Comparison of ENCODE assay signal across 20 cellular contexts in the genomic region with DNA sequence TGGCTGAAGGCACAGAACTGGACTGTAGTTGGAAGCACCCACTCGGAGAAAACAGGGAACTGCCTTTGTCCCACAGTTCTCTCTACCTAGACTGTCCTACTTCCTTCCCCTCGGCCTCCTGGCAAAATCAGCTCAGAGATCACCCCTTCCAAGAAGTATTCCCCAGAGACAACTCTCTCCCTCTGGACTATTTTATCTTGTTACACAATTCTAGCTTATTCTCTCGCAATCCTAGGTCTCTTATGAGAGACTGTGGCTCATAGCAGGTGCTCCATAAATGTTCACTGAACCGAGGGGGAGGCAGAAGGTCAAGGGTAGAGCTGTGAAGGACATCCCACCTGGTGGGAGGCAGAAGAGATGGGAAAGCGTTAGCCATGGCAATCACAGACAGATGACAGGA. TPM values are rescaled to one million over a fixed set of nuclear protein-coding genes. Genes with fewer than 3 reads are reported as not detected.
DNase-seq lines count a peak whose midpoint lies in the region; ATAC-seq and TF ChIP-seq lines count a peak whose summit lies in the region.
"Had no signal": no experiment of that assay in that cellular context is flagged by ENCODE, and none has a peak within 500 bp of the region (broad histone marks: within the 10 kb centered on the region; RNA-seq: fewer than 3 reads in every experiment).

No MANE protein-coding gene starts in this region.

- H3K27ac Mint-ChIP-seq in activated CD4-positive, alpha-beta T cell treated with anti-CD3 and anti-CD28 coated beads, Interleukin-2, amount 10 ng/mL, durations not matched to agents 24 days and 14 days: no peak overlapping the region
- no peak overlapping the region for H3K27ac Mint-ChIP-seq in CD4-positive, alpha-beta memory T cell
- H3K27ac Mint-ChIP-seq in activated CD8-positive, alpha-beta T cell treated with anti-CD3 and anti-CD28 coated beads for 36 hours: no peak overlapping the region
- H3K27ac Mint-ChIP-seq: B cell had no signal

- no peaks in the 10 kb centered on the region for H3K27me3 Mint-ChIP-seq in activated CD4-positive, alpha-beta T cell treated with anti-CD3 and anti-CD28 coated beads, Interleukin-2, amount 10 ng/mL, durations not matched to agents 24 days and 14 days
- H3K27me3 Mint-ChIP-seq in CD4-positive, alpha-beta memory T cell: no peaks in the 10 kb centered on the region
- H3K27me3 Mint-ChIP-seq in activated CD8-positive, alpha-beta T cell treated with anti-CD3 and anti-CD28 coated beads for 36 hours: no peaks in the 10 kb centered on the region
- H3K27me3 Mint-ChIP-seq: B cell had no signal

- no peak overlapping the region for H2AFZ ChIP-seq in GM23248

- peak overlapping the region; percentile 69 for H3K4me2 ChIP-seq in GM23248 (ENCODE audit: unreplicated experiment)

- H3K27me3 ChIP-seq in GM23248 (replicated peaks; ENCODE audit: insufficient read depth) (no peaks in the 10 kb centered on the region), breast epithelium (no peaks in the 10 kb centered on the region), spleen (replicated peaks in 1 of 7) (no peaks in the 10 kb centered on the region)
- H3K27me3 ChIP-seq in CD4-positive, alpha-beta memory T cell (ENCODE audit: insufficient read depth, low read length): no peaks in the 10 kb centered on the region
- H3K27me3 ChIP-seq: suprapubic skin had no signal

- peak; percentile 70 for ATAC-seq in left lobe of liver
- ATAC-seq in activated CD8-positive, alpha-beta T cell treated with anti-CD3 and anti-CD28 coated beads for 36 hours: no peak

- POLR2A ChIA-PET in CD4-positive, alpha-beta memory T cell (lab: Charles Lee; ENCODE audit: partially characterized antibody): interaction anchor here (1.5 kb wide), 1 partner anchor 9 kb away, joined by 4 read pairs; no protein-coding TSS in a partner anchor
- POLR2A ChIA-PET in activated CD8-positive, alpha-beta T cell treated with anti-CD3 and anti-CD28 coated beads for 36 hours (lab: Charles Lee): interaction anchor here (1.4 kb wide), 1 partner anchor 11 kb away, joined by 4 read pairs; no protein-coding TSS in a partner anchor

- peaks cover 90% of the 10 kb centered on the region for H3F3A ChIP-seq in GM23248 (ENCODE audit: insufficient read depth)

- H3K9me3 Mint-ChIP-seq in activated CD4-positive, alpha-beta T cell treated with anti-CD3 and anti-CD28 coated beads, Interleukin-2, amount 10 ng/mL, durations not matched to agents 24 days and 14 days: no peaks in the 10 kb centered on the region
- H3K9me3 Mint-ChIP-seq in CD4-positive, alpha-beta memory T cell: no peaks in the 10 kb centered on the region
- no peaks in the 10 kb centered on the region for H3K9me3 Mint-ChIP-seq in activated CD8-positive, alpha-beta T cell treated with anti-CD3 and anti-CD28 coated beads for 36 hours

- peaks cover 33% of the 10 kb centered on the region for H3K36me3 ChIP-seq in GM23248 (ENCODE audit: low read depth)
- no peaks in the 10 kb centered on the region for H3K36me3 ChIP-seq in breast epithelium
- peaks cover 0 to 15% (median 2%) of the 10 kb centered on the region in 6 donors for H3K36me3 ChIP-seq in spleen
- no peaks in the 10 kb centered on the region for H3K36me3 ChIP-seq in CD4-positive, alpha-beta memory T cell (ENCODE audit: insufficient read depth, low read length)
- H3K36me3 ChIP-seq: neutrophil, suprapubic skin had no signal

- no peak overlapping the region for H3K4me3 Mint-ChIP-seq in activated CD4-positive, alpha-beta T cell treated with anti-CD3 and anti-CD28 coated beads, Interleukin-2, amount 10 ng/mL, durations not matched to agents 24 days and 14 days
- H3K4me3 Mint-ChIP-seq in CD4-positive, alpha-beta memory T cell: no peak overlapping the region
- no peak overlapping the region for H3K4me3 Mint-ChIP-seq in activated CD8-positive, alpha-beta T cell treated with anti-CD3 and anti-CD28 coated beads for 36 hours
- H3K4me3 Mint-ChIP-seq: B cell had no signal

- peaks cover 16% of the 10 kb centered on the region for H3K4me1 Mint-ChIP-seq in activated CD4-positive, alpha-beta T cell treated with anti-CD3 and anti-CD28 coated beads, Interleukin-2, amount 10 ng/mL, durations not matched to agents 24 days and 14 days
- peaks cover 14 to 46% (median 28%) of the 10 kb centered on the region in 4 donors for H3K4me1 Mint-ChIP-seq in CD4-positive, alpha-beta memory T cell
- peaks cover under 1% of the 10 kb centered on the region for H3K4me1 Mint-ChIP-seq in activated CD8-positive, alpha-beta T cell treated with anti-CD3 and anti-CD28 coated beads for 36 hours (ENCODE audit: low read depth)
- H3K4me1 Mint-ChIP-seq: B cell had no signal

- in situ Hi-C loops in GM23248 (cut with MboI): no loop called here

- no peak for TF ChIP-seq CTCF in breast epithelium (IDR thresholded peaks at IDR 0.05)
- TF ChIP-seq CTCF in spleen (IDR thresholded peaks at IDR 0.05 in 8 of 11, conservative IDR thresholded peaks at IDR 0.05 in 3 of 11): no peak
- TF ChIP-seq CTCF in activated CD8-positive, alpha-beta T cell treated with anti-CD3 and anti-CD28 coated beads for 36 hours (IDR thresholded peaks at IDR 0.05): no peak

- H3K9me2 ChIP-seq in GM23248 (ENCODE audit: insufficient read depth): no peaks in the 10 kb centered on the region

- TF ChIP-seq POLR2A in breast epithelium (IDR thresholded peaks at IDR 0.05) (no peak), spleen (IDR thresholded peaks at IDR 0.05) (no peak)

- intact Hi-C loops in breast epithelium (cut with DNase I; ENCODE audit: low total_unique reads) (no loop called here), spleen (cut with DNase I; ENCODE audit: low total_unique reads) (no loop called here)
- intact Hi-C loops in activated CD4-positive, alpha-beta T cell treated with anti-CD3 and anti-CD28 coated beads, Interleukin-2, amount 10 ng/mL, durations not matched to agents 24 days and 14 days (cut with micrococcal nuclease): no loop called here
- intact Hi-C loops in CD4-positive, alpha-beta memory T cell (cut with micrococcal nuclease): no loop called here
- intact Hi-C loops in activated CD8-positive, alpha-beta T cell treated with anti-CD3 and anti-CD28 coated beads for 36 hours (cut with micrococcal nuclease): no loop called here

- no peak overlapping the region for H3K9ac ChIP-seq in GM23248

- H3K4me1 ChIP-seq in GM23248 (ENCODE audit: insufficient read depth) (peaks cover 83% of the 10 kb centered on the region), breast epithelium (peaks cover 0 to 7% of the 10 kb centered on the region in 2 donors), spleen (peaks cover 21 to 100% (median 58%) of the 10 kb centered on the region in 6 donors)
- peaks cover 11% of the 10 kb centered on the region for H3K4me1 ChIP-seq in CD4-positive, alpha-beta memory T cell (ENCODE audit: insufficient read depth, low read length)

- no peaks in the 10 kb centered on the region for H3K9me3 ChIP-seq in GM23248 (ENCODE audit: low read depth)
- no peaks in the 10 kb centered on the region for H3K9me3 ChIP-seq in breast epithelium
- no peaks in the 10 kb centered on the region for H3K9me3 ChIP-seq in spleen
- no peaks in the 10 kb centered on the region for H3K9me3 ChIP-seq in CD4-positive, alpha-beta memory T cell (ENCODE audit: control insufficient read depth in 1 of 2, low read length in 2 of 2)
- H3K9me3 ChIP-seq: neutrophil, suprapubic skin had no signal

- H4K20me1 ChIP-seq in GM23248 (ENCODE audit: insufficient read depth): peaks cover 31% of the 10 kb centered on the region

- CTCF ChIA-PET in CD4-positive, alpha-beta memory T cell (lab: Charles Lee; ENCODE audit: partially characterized antibody): no interaction called here
- CTCF ChIA-PET in activated CD8-positive, alpha-beta T cell treated with anti-CD3 and anti-CD28 coated beads for 36 hours (lab: Charles Lee): no interaction called here

- WGBS in GM23248 (ENCODE audit: low coverage in 1 of 2, low lambda C conversion rate in 2 of 2, missing lambda C conversion rate in 2 of 2), 2 experiments: 82 to 92% methylated on average over 5 of the region's 5 CpGs
- WGBS in spleen, 5 donors: 66 to 87% (median 76%) methylated on average over 5 of the region's 5 CpGs

- H3K27ac ChIP-seq in GM23248: peak overlapping the region; percentile 1; the same call in 1 of the 2 replicates
- H3K27ac ChIP-seq in breast epithelium: peak overlapping the region; percentile 69 to 81
- H3K27ac ChIP-seq in spleen: peak overlapping the region; percentile 11 to 91 (median 60)
- H3K27ac ChIP-seq in CD4-positive, alpha-beta memory T cell (ENCODE audit: low read depth, low read length): no peak overlapping the region
- H3K27ac ChIP-seq: neutrophil had no signal

- H3K36me3 Mint-ChIP-seq in activated CD4-positive, alpha-beta T cell treated with anti-CD3 and anti-CD28 coated beads, Interleukin-2, amount 10 ng/mL, durations not matched to agents 24 days and 14 days (ENCODE audit: low read depth): peaks cover 42% of the 10 kb centered on the region
- H3K36me3 Mint-ChIP-seq in CD4-positive, alpha-beta memory T cell: peaks cover 11 to 20% of the 10 kb centered on the region in 2 donors
- peaks cover 9% of the 10 kb centered on the region for H3K36me3 Mint-ChIP-seq in activated CD8-positive, alpha-beta T cell treated with anti-CD3 and anti-CD28 coated beads for 36 hours (ENCODE audit: low read depth)

- no peak overlapping the region for H3K4me3 ChIP-seq in GM23248
- no peak overlapping the region for H3K4me3 ChIP-seq in breast epithelium
- H3K4me3 ChIP-seq in spleen: no peak overlapping the region
- no peak overlapping the region for H3K4me3 ChIP-seq in CD4-positive, alpha-beta memory T cell (ENCODE audit: low read length in 2 of 2)
- H3K4me3 ChIP-seq: suprapubic skin had no signal

- peaks cover 100% of the 10 kb centered on the region for H3K79me2 ChIP-seq in GM23248 (ENCODE audit: insufficient read depth)

- DNase-seq in GM23248 (peak; percentile 54), breast epithelium (ENCODE audit: low spot score in 2 of 2) (no peak), left lobe of liver (ENCODE audit: low spot score) (no peak), spleen (no peak), COR-L47 (lab: John Stamatoyannopoulos, UW) (no peak)
- no peak for DNase-seq in activated CD4-positive, alpha-beta T cell treated with anti-CD3 and anti-CD28 coated beads, Interleukin-2, amount 10 ng/mL, durations not matched to agents 24 days and 14 days
- no peak for DNase-seq in CD4-positive, alpha-beta memory T cell
- DNase-seq in activated CD8-positive, alpha-beta T cell treated with anti-CD3 and anti-CD28 coated beads for 36 hours: no peak
- DNase-seq: activated CD4-positive, CD25-positive, alpha-beta regulatory T cell treated with anti-CD3 and anti-CD28 coated beads, Interleukin-2, amount 50 U/mL, for 72 hours; activated gamma-delta T cell treated with Interleukin-2 at 50 U/mL for 16 hours; aorta; cortex of kidney; GDM1; NCI-H1694 treated with DMSO at 0.1 percent for 48 hours; SIG-M5; stimulated activated CD4-positive, alpha-beta T cell treated with anti-CD3 and anti-CD28 coated beads, Interleukin-4, amount 100 ng/mL, for 1 hour; T-helper 9 cell had no signal

RNA-seq across cellular contexts. Expression of gene HEG1, which starts 10.6 kb away (rescaled TPM):
- total RNA-seq in GM23248 (2014; rRNA removed; shearing (Covaris generic)): 116 and 137 TPM in 2 replicates
- 32.0 and 32.1 TPM in 2 replicates for polyA plus RNA-seq in GM23248 (2016; fragmentation: Nextera tagmentation; extraction: Ambion mirVana)
- 10 to 100 TPM; 36.0 to 45.9 (median 45.1) TPM for total RNA-seq in breast epithelium
- 5.4 TPM for total RNA-seq in left lobe of liver
- 10 to 100 TPM; 52.1 to 87.9 (median 74.4) TPM for total RNA-seq in spleen
- 1 to 10 TPM; 3.1 to 6.3 (median 3.4) TPM for polyA plus RNA-seq in spleen
- total RNA-seq in activated CD4-positive, alpha-beta T cell treated with anti-CD3 and anti-CD28 coated beads, Interleukin-2, amount 10 ng/mL, durations not matched to agents 24 days and 14 days: 35.3 and 40.8 TPM in 2 replicates
- 10 to 100 TPM; 20.2 to 21.7 TPM for total RNA-seq in CD4-positive, alpha-beta memory T cell
- 1 to 10 TPM; 1.1 to 4.7 TPM for polyA plus RNA-seq in CD4-positive, alpha-beta memory T cell
- total RNA-seq in activated CD8-positive, alpha-beta T cell treated with anti-CD3 and anti-CD28 coated beads for 36 hours: 10 to 100 TPM; 24.5 to 25.8 TPM
